Comparison of ENCODE assay signal across 2 cellular contexts in genomic region chr20:64131406-64131805, GRCh38.
TF ChIP-seq lines count a peak whose summit lies in the region.

No MANE protein-coding gene starts in this region.

TF ChIP-seq in IMR-90, 13 proteins besides CTCF, POLR2A, EP300 and RAD21:
- TF ChIP-seq BHLHE40 (IDR thresholded peaks at IDR 0.05; ENCODE audit: low read depth, low read length) (no peak), ELK1 (IDR thresholded peaks at IDR 0.05; ENCODE audit: borderline replicate concordance, low read depth, low read length) (no peak), RCOR1 (IDR thresholded peaks at IDR 0.05; ENCODE audit: insufficient replicate concordance, low read length) (no peak), CEBPB (IDR thresholded peaks at IDR 0.05; ENCODE audit: low read depth, low read length) (no peak), FOS (IDR thresholded peaks at IDR 0.05; ENCODE audit: low read depth, low read length) (no peak), USF2 (IDR thresholded peaks at IDR 0.05; ENCODE audit: low read depth, low read length) (no peak), SMC3 (IDR thresholded peaks at IDR 0.05; ENCODE audit: low read depth, low read length) (no peak), MAZ (IDR thresholded peaks at IDR 0.05; ENCODE audit: borderline replicate concordance, low read depth, low read length) (no peak)

TF ChIP-seq in WTC11, 78 proteins besides CTCF, POLR2A, EP300 and RAD21:
- TF ChIP-seq USF1 (CRISPR knock-in tag; IDR thresholded peaks at IDR 0.05), result no peak
- no peak for TF ChIP-seq ZNF423 (CRISPR knock-in tag; IDR thresholded peaks at IDR 0.05)
- TF ChIP-seq HMGXB4 (CRISPR knock-in tag; IDR thresholded peaks at IDR 0.05), result no peak
- no peak for TF ChIP-seq MAX (CRISPR knock-in tag; IDR thresholded peaks at IDR 0.05)
- no peak for TF ChIP-seq IRF1 (CRISPR knock-in tag; IDR thresholded peaks at IDR 0.05)
- TF ChIP-seq ZNF219 (CRISPR knock-in tag; IDR thresholded peaks at IDR 0.05; ENCODE audit: borderline replicate concordance), result no peak
- TF ChIP-seq ATF6 (CRISPR knock-in tag; IDR thresholded peaks at IDR 0.05), result no peak
- TF ChIP-seq ERG (CRISPR knock-in tag; IDR thresholded peaks at IDR 0.05), result no peak
- TF ChIP-seq NR3C1 (CRISPR knock-in tag; conservative IDR thresholded peaks at IDR 0.05; ENCODE audit: low read depth), result no peak
- no peak for TF ChIP-seq CREM (CRISPR knock-in tag; IDR thresholded peaks at IDR 0.05)
- TF ChIP-seq NR2C2 (CRISPR knock-in tag; IDR thresholded peaks at IDR 0.05), result no peak
- TF ChIP-seq PRDM15 (CRISPR knock-in tag; IDR thresholded peaks at IDR 0.05), result no peak
- no peak for TF ChIP-seq RELA (CRISPR knock-in tag; IDR thresholded peaks at IDR 0.05; ENCODE audit: borderline replicate concordance)
- TF ChIP-seq CBFB (CRISPR knock-in tag; IDR thresholded peaks at IDR 0.05; ENCODE audit: low read depth), result no peak
- TF ChIP-seq ZNF317 (CRISPR knock-in tag; IDR thresholded peaks at IDR 0.05; ENCODE audit: borderline replicate concordance, low read depth), result no peak
- no peak for TF ChIP-seq E2F4 (CRISPR knock-in tag; IDR thresholded peaks at IDR 0.05; ENCODE audit: borderline replicate concordance, low read depth)
